ENCODE assay signal across 23 cellular contexts in genomic region chr12:8655421-8655820, GRCh38. TPM values are rescaled to one million over a fixed set of nuclear protein-coding genes. Genes with fewer than 3 reads are reported as not detected.
DNase-seq lines count a peak whose midpoint lies in the region; ATAC-seq and TF ChIP-seq lines count a peak whose summit lies in the region.
"Had no signal": no experiment of that assay in that cellular context is flagged by ENCODE, and none has a peak within 500 bp of the region (broad histone marks: within the 10 kb centered on the region; RNA-seq: fewer than 3 reads in every experiment).

No MANE protein-coding gene starts in this region.

- H3F3A ChIP-seq in Loucy (ENCODE audit: low read depth) = no peaks in the 10 kb centered on the region

- H2AK5ac ChIP-seq in mesenchymal stem cell (ENCODE audit: low read length, severe bottlenecking) = no peak overlapping the region

- no peaks in the 10 kb centered on the region for H3K9me2 ChIP-seq in Loucy (replicated peaks; ENCODE audit: low read depth, low read length)

- H3K9me3 Mint-ChIP-seq in activated CD8-positive, alpha-beta T cell treated with anti-CD3 and anti-CD28 coated beads, Interleukin-2, amount 10 ng/mL, durations not matched to agents 7 days and 5 days (ENCODE audit: insufficient read depth) = no peaks in the 10 kb centered on the region
- H3K9me3 Mint-ChIP-seq in immature natural killer cell = no peaks in the 10 kb centered on the region
- H3K9me3 Mint-ChIP-seq: CD4-positive, alpha-beta T cell had no signal

- H3K79me1 ChIP-seq in mesenchymal stem cell (replicated peaks; ENCODE audit: low read length, poor library complexity, severe bottlenecking) = no peaks in the 10 kb centered on the region

- POLR2A ChIA-PET in activated CD8-positive, alpha-beta T cell treated with anti-CD3 and anti-CD28 coated beads, Interleukin-2, amount 10 ng/mL, durations not matched to agents 7 days and 5 days (lab: Charles Lee) = no interaction called here

- H3K4me3 ChIP-seq in Loucy (ENCODE audit: low read length, poor library complexity, severe bottlenecking) = no peak overlapping the region
- no peak overlapping the region for H3K4me3 ChIP-seq in mesenchymal stem cell (ENCODE audit: insufficient read depth in 1 of 2, low read depth in 1 of 2, low read length in 2 of 2)
- H3K4me3 ChIP-seq: BLaER1 treated with 17β-estradiol and CSF1 and Interleukin-3, amounts not matched to agents 10 nM and 100 nM; SJSA1 had no signal

- H3K27ac Mint-ChIP-seq in activated CD8-positive, alpha-beta T cell treated with anti-CD3 and anti-CD28 coated beads, Interleukin-2, amount 10 ng/mL, durations not matched to agents 7 days and 5 days = no peak overlapping the region
- H3K27ac Mint-ChIP-seq in immature natural killer cell = no peak overlapping the region
- H3K27ac Mint-ChIP-seq: CD4-positive, alpha-beta T cell had no signal

- no peaks in the 10 kb centered on the region for H3K9me3 ChIP-seq in Loucy (ENCODE audit: insufficient read depth, low read depth, low read length)
- H3K9me3 ChIP-seq in mesenchymal stem cell (ENCODE audit: control insufficient read depth, low read length) = no peaks in the 10 kb centered on the region
- H3K9me3 ChIP-seq: BLaER1 treated with 17β-estradiol and CSF1 and Interleukin-3, amounts not matched to agents 10 nM and 100 nM; SJSA1 had no signal

- ATAC-seq in SK-N-SH treated with all-trans-retinoic acid at 6 μM for 48 hours = peak; percentile 69; the same call in 2 of the 3 replicates
- no peak for ATAC-seq in activated CD8-positive, alpha-beta T cell treated with anti-CD3 and anti-CD28 coated beads, Interleukin-2, amount 10 ng/mL, durations not matched to agents 7 days and 5 days

- 86% methylated on average over 6 of the region's 6 CpGs for WGBS in mesenchymal stem cell

- H2BK120ac ChIP-seq in mesenchymal stem cell (ENCODE audit: low read depth, low read length) = no peak overlapping the region

- H3K36me3 Mint-ChIP-seq in activated CD8-positive, alpha-beta T cell treated with anti-CD3 and anti-CD28 coated beads, Interleukin-2, amount 10 ng/mL, durations not matched to agents 7 days and 5 days (ENCODE audit: low read depth) = no peaks in the 10 kb centered on the region
- no peaks in the 10 kb centered on the region for H3K36me3 Mint-ChIP-seq in immature natural killer cell

- H2BK15ac ChIP-seq in mesenchymal stem cell (ENCODE audit: low read depth, poor library complexity, severe bottlenecking) = no peak overlapping the region

- DNase-seq in NCI-H2227 (lab: John Stamatoyannopoulos, UW; ENCODE audit: unreplicated experiment) (peak; percentile 18), NCI-H2227 treated with DMSO at 0.1 percent for 48 hours (lab: John Stamatoyannopoulos, UW) (no peak), mesenchymal stem cell (no peak), UCSD-AML1 (lab: John Stamatoyannopoulos, UW; ENCODE audit: unreplicated experiment) (no peak), immature natural killer cell (no peak)
- DNase-seq in activated CD8-positive, alpha-beta T cell treated with anti-CD3 and anti-CD28 coated beads, Interleukin-2, amount 10 ng/mL, durations not matched to agents 7 days and 5 days = no peak
- DNase-seq: CD4-positive, alpha-beta T cell; H7; Karpas-422; NCI-H1092 treated with DMSO at 0.1 percent for 48 hours; NCI-H1436; NCI-H2029; Right ventricle myocardium superior; RPMI8226 had no signal

- H3K79me2 ChIP-seq in Loucy (ENCODE audit: insufficient read depth, low read length) = no peaks in the 10 kb centered on the region

- H3K14ac ChIP-seq in mesenchymal stem cell (ENCODE audit: low read length in 2 of 2) = no peak overlapping the region

- H3K23ac ChIP-seq in mesenchymal stem cell (ENCODE audit: low read length in 2 of 2) = no peak overlapping the region

- no peak overlapping the region for H3K27ac ChIP-seq in mesenchymal stem cell (ENCODE audit: low read length, poor library complexity, severe bottlenecking)
- H3K27ac ChIP-seq: BLaER1 treated with 17β-estradiol and CSF1 and Interleukin-3, amounts not matched to agents 10 nM and 100 nM; HL-60; SJSA1 had no signal

- no peak overlapping the region for H3K18ac ChIP-seq in mesenchymal stem cell (ENCODE audit: low read depth in 1 of 2, low read length in 2 of 2)

- H3K4me2 ChIP-seq in Loucy (ENCODE audit: low read depth, low read length, poor library complexity, severe bottlenecking) = no peak overlapping the region
- H3K4me2 ChIP-seq in mesenchymal stem cell (ENCODE audit: low read length, poor library complexity, severe bottlenecking) = no peak overlapping the region
- H3K4me2 ChIP-seq: BLaER1 treated with 17β-estradiol and CSF1 and Interleukin-3, amounts not matched to agents 10 nM and 100 nM had no signal

- peaks cover 21% of the 10 kb centered on the region for H3K27me3 Mint-ChIP-seq in activated CD8-positive, alpha-beta T cell treated with anti-CD3 and anti-CD28 coated beads, Interleukin-2, amount 10 ng/mL, durations not matched to agents 7 days and 5 days (ENCODE audit: low read depth)
- peaks cover 0 to 2% (median 2%) of the 10 kb centered on the region in 3 donors for H3K27me3 Mint-ChIP-seq in immature natural killer cell (ENCODE audit: low read depth in 3 of 3)
- H3K27me3 Mint-ChIP-seq: CD4-positive, alpha-beta T cell had no signal

- no peak overlapping the region for H3K4ac ChIP-seq in mesenchymal stem cell (ENCODE audit: low read depth in 1 of 2, low read length in 2 of 2)

- no peak overlapping the region for H4K8ac ChIP-seq in mesenchymal stem cell (ENCODE audit: low read length)

- H4K91ac ChIP-seq in mesenchymal stem cell (ENCODE audit: low read length) = no peak overlapping the region

- no peak overlapping the region for H3K4me3 Mint-ChIP-seq in activated CD8-positive, alpha-beta T cell treated with anti-CD3 and anti-CD28 coated beads, Interleukin-2, amount 10 ng/mL, durations not matched to agents 7 days and 5 days
- no peak overlapping the region for H3K4me3 Mint-ChIP-seq in immature natural killer cell
- H3K4me3 Mint-ChIP-seq: CD4-positive, alpha-beta T cell had no signal

- no peak overlapping the region for H2BK12ac ChIP-seq in mesenchymal stem cell (ENCODE audit: low read length in 2 of 2)

- no peak for TF ChIP-seq CTCF in Loucy (conservative IDR thresholded peaks at IDR 0.05; ENCODE audit: low read length)

- H3K4me1 Mint-ChIP-seq in activated CD8-positive, alpha-beta T cell treated with anti-CD3 and anti-CD28 coated beads, Interleukin-2, amount 10 ng/mL, durations not matched to agents 7 days and 5 days (ENCODE audit: low read depth) = no peaks in the 10 kb centered on the region
- H3K4me1 Mint-ChIP-seq in immature natural killer cell = no peaks in the 10 kb centered on the region

- CTCF ChIA-PET in activated CD8-positive, alpha-beta T cell treated with anti-CD3 and anti-CD28 coated beads, Interleukin-2, amount 10 ng/mL, durations not matched to agents 7 days and 5 days (lab: Charles Lee) = interaction anchor here (0.7 to 1.8 kb wide), 6 partner anchors 23 to 395 kb away, joined by 3 to 11 read pairs (median 3); partner anchors contain the start of gene M6PR

- H3K4me1 ChIP-seq in Loucy (ENCODE audit: insufficient read depth, low read length, poor library complexity, severe bottlenecking) (no peaks in the 10 kb centered on the region), mesenchymal stem cell (ENCODE audit: control insufficient read depth, insufficient read depth, low read depth, low read length) (peaks cover 1% of the 10 kb centered on the region)
- H3K4me1 ChIP-seq: BLaER1 treated with 17β-estradiol and CSF1 and Interleukin-3, amounts not matched to agents 10 nM and 100 nM; SJSA1 had no signal

- H3K9ac ChIP-seq in Loucy (ENCODE audit: low read depth, low read length, poor library complexity, severe bottlenecking) (no peak overlapping the region), mesenchymal stem cell (ENCODE audit: low read length) (peak overlapping the region; percentile 43)
- H3K9ac ChIP-seq: BLaER1 treated with 17β-estradiol and CSF1 and Interleukin-3, amounts not matched to agents 10 nM and 100 nM had no signal

- H4K20me1 ChIP-seq in Loucy (ENCODE audit: insufficient read depth, low read length, poor library complexity, severe bottlenecking) = no peaks in the 10 kb centered on the region
- H4K20me1 ChIP-seq: BLaER1 treated with 17β-estradiol and CSF1 and Interleukin-3, amounts not matched to agents 10 nM and 100 nM had no signal

- H2AFZ ChIP-seq in Loucy (ENCODE audit: low read length) (peak overlapping the region; percentile 52; the same call in 1 of the 2 replicates), mesenchymal stem cell (ENCODE audit: low read depth, low read length) (no peak overlapping the region)

- H3K36me3 ChIP-seq in Loucy (ENCODE audit: insufficient read depth, low read length) = no peaks in the 10 kb centered on the region
- H3K36me3 ChIP-seq in mesenchymal stem cell (ENCODE audit: control insufficient read depth in 1 of 2, insufficient read depth in 2 of 2, low read depth in 1 of 2, low read length in 2 of 2) = peaks cover 0 to 53% of the 10 kb centered on the region in 2 experiments
- H3K36me3 ChIP-seq: BLaER1 treated with 17β-estradiol and CSF1 and Interleukin-3, amounts not matched to agents 10 nM and 100 nM; SJSA1 had no signal

- no peak overlapping the region for H2BK5ac ChIP-seq in mesenchymal stem cell (ENCODE audit: low read depth, low read length, poor library complexity, severe bottlenecking)

- H3K27me3 ChIP-seq in Loucy (ENCODE audit: insufficient read depth, low read length, poor library complexity, severe bottlenecking) (no peaks in the 10 kb centered on the region), mesenchymal stem cell (ENCODE audit: control insufficient read depth in 1 of 2, insufficient read depth in 1 of 2, low read length in 2 of 2) (no peaks in the 10 kb centered on the region)
- H3K27me3 ChIP-seq: BLaER1 treated with 17β-estradiol and CSF1 and Interleukin-3, amounts not matched to agents 10 nM and 100 nM; SJSA1 had no signal

TF ChIP-seq in SK-N-SH treated with all-trans-retinoic acid at 6 μM for 48 hours, 23 proteins besides CTCF, POLR2A, EP300 and RAD21 (continues in another document):
- no peak for TF ChIP-seq BACH2 (CRISPR knock-in tag; IDR thresholded peaks at IDR 0.05; ENCODE audit: borderline replicate concordance)
- no peak for TF ChIP-seq PPARA (CRISPR knock-in tag; IDR thresholded peaks at IDR 0.05; ENCODE audit: borderline replicate concordance)

RNA-seq across cellular contexts. Expression of gene MFAP5, which starts 7.2 kb away (rescaled TPM):
- 0.12 TPM for polyA plus RNA-seq in mesenchymal stem cell (2013, experiment 1 of 2)
- not detected for polyA plus RNA-seq in mesenchymal stem cell (2013, experiment 2 of 2)
- total RNA-seq in activated CD8-positive, alpha-beta T cell treated with anti-CD3 and anti-CD28 coated beads, Interleukin-2, amount 10 ng/mL, durations not matched to agents 7 days and 5 days = not detected
- not detected for polyA plus RNA-seq in immature natural killer cell
- total RNA-seq: CD4-positive, alpha-beta T cell; M059J; NCI-H460; T-helper 1 cell treated with Interleukin-12 subunit alpha and Interleukin-12 subunit beta and Interleukin-4 antibody, amounts not matched to agents 30 ng/mL and 1 ng/mL, for 36 hours had no signal

RNA-seq across cellular contexts. Expression of gene RIMKLB, which starts 42.4 kb away (rescaled TPM):
- 18.9 TPM for polyA plus RNA-seq in mesenchymal stem cell (2013, experiment 1 of 2)
- polyA plus RNA-seq in mesenchymal stem cell (2013, experiment 2 of 2) = 18.6 TPM
- total RNA-seq in activated CD8-positive, alpha-beta T cell treated with anti-CD3 and anti-CD28 coated beads, Interleukin-2, amount 10 ng/mL, durations not matched to agents 7 days and 5 days = 1 to 10 TPM; 7.9 to 9.0 TPM
- polyA plus RNA-seq in immature natural killer cell = 1 to 10 TPM in 2 of 3 donors, under 1 TPM in 1; 0.13 to 4.1 (median 1.6) TPM

RNA-seq across cellular contexts. Expression of gene AICDA, which starts 42.8 kb away (rescaled TPM):
- not detected for polyA plus RNA-seq in mesenchymal stem cell (2013, experiment 1 of 2)
- not detected for polyA plus RNA-seq in mesenchymal stem cell (2013, experiment 2 of 2)
- not detected for total RNA-seq in activated CD8-positive, alpha-beta T cell treated with anti-CD3 and anti-CD28 coated beads, Interleukin-2, amount 10 ng/mL, durations not matched to agents 7 days and 5 days
- not detected for polyA plus RNA-seq in immature natural killer cell
- total RNA-seq: CD4-positive, alpha-beta T cell; H7; M059J; NCI-H460; Right ventricle myocardium superior; SJSA1 had no signal
- polyA plus RNA-seq: AG04450 had no signal
